Comparison of ENCODE assay signal across 2 cellular contexts in the genomic region with DNA sequence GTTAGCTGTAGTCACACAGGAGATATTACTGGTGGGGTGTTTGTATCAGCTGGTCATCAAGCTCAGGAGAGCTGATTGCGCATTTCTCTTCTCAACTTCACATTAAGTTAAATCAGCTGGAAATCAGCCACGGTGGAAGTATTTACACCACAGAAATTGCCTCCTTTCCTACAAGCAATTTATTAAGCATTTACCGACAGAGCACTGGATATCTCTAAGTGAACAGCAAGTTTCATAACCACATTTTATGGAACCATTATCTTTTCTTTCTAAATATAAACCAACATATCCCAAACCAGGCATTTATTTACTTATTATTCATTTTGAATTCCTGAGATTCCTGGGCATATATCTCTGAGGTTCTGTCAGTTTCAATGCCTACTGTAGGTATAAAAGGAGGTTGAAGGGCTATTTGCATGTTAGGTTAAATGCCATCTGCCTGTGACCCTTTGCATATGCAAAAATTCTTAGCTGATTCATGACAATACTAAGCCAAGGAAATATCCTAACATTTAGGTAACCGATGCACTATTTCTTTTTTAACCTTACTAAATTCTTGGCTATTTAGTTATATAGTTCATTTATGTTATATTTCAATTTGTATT.
TF ChIP-seq lines count a peak whose summit lies in the region.

No MANE protein-coding gene starts in this region.

TF ChIP-seq in SK-N-SH, 30 proteins besides CTCF, POLR2A, EP300 and RAD21 (continued from another document):
- no peak for TF ChIP-seq NFIC (IDR thresholded peaks at IDR 0.05; ENCODE audit: borderline replicate concordance)
- TF ChIP-seq POLR2AphosphoS5 (IDR thresholded peaks at IDR 0.05; ENCODE audit: low read depth, low read length), result no peak
- TF ChIP-seq, protein P1, sequence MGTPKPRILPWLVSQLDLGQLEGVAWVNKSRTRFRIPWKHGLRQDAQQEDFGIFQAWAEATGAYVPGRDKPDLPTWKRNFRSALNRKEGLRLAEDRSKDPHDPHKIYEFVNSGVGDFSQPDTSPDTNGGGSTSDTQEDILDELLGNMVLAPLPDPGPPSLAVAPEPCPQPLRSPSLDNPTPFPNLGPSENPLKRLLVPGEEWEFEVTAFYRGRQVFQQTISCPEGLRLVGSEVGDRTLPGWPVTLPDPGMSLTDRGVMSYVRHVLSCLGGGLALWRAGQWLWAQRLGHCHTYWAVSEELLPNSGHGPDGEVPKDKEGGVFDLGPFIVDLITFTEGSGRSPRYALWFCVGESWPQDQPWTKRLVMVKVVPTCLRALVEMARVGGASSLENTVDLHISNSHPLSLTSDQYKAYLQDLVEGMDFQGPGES (IDR thresholded peaks at IDR 0.05; ENCODE audit: low read depth, low read length), result no peak
- TF ChIP-seq, protein P2, sequence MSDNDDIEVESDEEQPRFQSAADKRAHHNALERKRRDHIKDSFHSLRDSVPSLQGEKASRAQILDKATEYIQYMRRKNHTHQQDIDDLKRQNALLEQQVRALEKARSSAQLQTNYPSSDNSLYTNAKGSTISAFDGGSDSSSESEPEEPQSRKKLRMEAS (IDR thresholded peaks at IDR 0.05; ENCODE audit: low read depth), result no peak
- TF ChIP-seq FOXM1 (IDR thresholded peaks at IDR 0.05; ENCODE audit: low read depth), result no peak
- TF ChIP-seq SMC3 (IDR thresholded peaks at IDR 0.05; ENCODE audit: low read depth, low read length), result no peak
- TF ChIP-seq RCOR1 (IDR thresholded peaks at IDR 0.05; ENCODE audit: low read length), result no peak

TF ChIP-seq in WTC11, 78 proteins besides CTCF, POLR2A, EP300 and RAD21:
- TF ChIP-seq, protein P3, sequence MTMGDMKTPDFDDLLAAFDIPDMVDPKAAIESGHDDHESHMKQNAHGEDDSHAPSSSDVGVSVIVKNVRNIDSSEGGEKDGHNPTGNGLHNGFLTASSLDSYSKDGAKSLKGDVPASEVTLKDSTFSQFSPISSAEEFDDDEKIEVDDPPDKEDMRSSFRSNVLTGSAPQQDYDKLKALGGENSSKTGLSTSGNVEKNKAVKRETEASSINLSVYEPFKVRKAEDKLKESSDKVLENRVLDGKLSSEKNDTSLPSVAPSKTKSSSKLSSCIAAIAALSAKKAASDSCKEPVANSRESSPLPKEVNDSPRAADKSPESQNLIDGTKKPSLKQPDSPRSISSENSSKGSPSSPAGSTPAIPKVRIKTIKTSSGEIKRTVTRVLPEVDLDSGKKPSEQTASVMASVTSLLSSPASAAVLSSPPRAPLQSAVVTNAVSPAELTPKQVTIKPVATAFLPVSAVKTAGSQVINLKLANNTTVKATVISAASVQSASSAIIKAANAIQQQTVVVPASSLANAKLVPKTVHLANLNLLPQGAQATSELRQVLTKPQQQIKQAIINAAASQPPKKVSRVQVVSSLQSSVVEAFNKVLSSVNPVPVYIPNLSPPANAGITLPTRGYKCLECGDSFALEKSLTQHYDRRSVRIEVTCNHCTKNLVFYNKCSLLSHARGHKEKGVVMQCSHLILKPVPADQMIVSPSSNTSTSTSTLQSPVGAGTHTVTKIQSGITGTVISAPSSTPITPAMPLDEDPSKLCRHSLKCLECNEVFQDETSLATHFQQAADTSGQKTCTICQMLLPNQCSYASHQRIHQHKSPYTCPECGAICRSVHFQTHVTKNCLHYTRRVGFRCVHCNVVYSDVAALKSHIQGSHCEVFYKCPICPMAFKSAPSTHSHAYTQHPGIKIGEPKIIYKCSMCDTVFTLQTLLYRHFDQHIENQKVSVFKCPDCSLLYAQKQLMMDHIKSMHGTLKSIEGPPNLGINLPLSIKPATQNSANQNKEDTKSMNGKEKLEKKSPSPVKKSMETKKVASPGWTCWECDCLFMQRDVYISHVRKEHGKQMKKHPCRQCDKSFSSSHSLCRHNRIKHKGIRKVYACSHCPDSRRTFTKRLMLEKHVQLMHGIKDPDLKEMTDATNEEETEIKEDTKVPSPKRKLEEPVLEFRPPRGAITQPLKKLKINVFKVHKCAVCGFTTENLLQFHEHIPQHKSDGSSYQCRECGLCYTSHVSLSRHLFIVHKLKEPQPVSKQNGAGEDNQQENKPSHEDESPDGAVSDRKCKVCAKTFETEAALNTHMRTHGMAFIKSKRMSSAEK (CRISPR knock-in tag; IDR thresholded peaks at IDR 0.05; ENCODE audit: borderline replicate concordance), result no peak
- TF ChIP-seq ZNF416 (CRISPR knock-in tag; IDR thresholded peaks at IDR 0.05), result no peak
- TF ChIP-seq TP53 (CRISPR knock-in tag; IDR thresholded peaks at IDR 0.05), result no peak
- TF ChIP-seq, protein P4, sequence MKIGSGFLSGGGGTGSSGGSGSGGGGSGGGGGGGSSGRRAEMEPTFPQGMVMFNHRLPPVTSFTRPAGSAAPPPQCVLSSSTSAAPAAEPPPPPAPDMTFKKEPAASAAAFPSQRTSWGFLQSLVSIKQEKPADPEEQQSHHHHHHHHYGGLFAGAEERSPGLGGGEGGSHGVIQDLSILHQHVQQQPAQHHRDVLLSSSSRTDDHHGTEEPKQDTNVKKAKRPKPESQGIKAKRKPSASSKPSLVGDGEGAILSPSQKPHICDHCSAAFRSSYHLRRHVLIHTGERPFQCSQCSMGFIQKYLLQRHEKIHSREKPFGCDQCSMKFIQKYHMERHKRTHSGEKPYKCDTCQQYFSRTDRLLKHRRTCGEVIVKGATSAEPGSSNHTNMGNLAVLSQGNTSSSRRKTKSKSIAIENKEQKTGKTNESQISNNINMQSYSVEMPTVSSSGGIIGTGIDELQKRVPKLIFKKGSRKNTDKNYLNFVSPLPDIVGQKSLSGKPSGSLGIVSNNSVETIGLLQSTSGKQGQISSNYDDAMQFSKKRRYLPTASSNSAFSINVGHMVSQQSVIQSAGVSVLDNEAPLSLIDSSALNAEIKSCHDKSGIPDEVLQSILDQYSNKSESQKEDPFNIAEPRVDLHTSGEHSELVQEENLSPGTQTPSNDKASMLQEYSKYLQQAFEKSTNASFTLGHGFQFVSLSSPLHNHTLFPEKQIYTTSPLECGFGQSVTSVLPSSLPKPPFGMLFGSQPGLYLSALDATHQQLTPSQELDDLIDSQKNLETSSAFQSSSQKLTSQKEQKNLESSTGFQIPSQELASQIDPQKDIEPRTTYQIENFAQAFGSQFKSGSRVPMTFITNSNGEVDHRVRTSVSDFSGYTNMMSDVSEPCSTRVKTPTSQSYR (CRISPR knock-in tag; IDR thresholded peaks at IDR 0.05), result no peak
- no peak for TF ChIP-seq ELF4 (CRISPR knock-in tag; IDR thresholded peaks at IDR 0.05; ENCODE audit: low read depth)
- TF ChIP-seq, protein P5, sequence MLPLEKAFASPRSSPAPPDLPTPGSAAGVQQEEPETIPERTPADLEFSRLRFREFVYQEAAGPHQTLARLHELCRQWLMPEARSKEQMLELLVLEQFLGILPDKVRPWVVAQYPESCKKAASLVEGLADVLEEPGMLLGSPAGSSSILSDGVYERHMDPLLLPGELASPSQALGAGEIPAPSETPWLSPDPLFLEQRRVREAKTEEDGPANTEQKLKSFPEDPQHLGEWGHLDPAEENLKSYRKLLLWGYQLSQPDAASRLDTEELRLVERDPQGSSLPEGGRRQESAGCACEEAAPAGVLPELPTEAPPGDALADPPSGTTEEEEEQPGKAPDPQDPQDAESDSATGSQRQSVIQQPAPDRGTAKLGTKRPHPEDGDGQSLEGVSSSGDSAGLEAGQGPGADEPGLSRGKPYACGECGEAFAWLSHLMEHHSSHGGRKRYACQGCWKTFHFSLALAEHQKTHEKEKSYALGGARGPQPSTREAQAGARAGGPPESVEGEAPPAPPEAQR (CRISPR knock-in tag; IDR thresholded peaks at IDR 0.05), result no peak
- no peak for TF ChIP-seq ZNF219 (CRISPR knock-in tag; IDR thresholded peaks at IDR 0.05; ENCODE audit: borderline replicate concordance)
